In genomic region chr5:109390188-109390587, GRCh38 we compare ENCODE assay signal across 16 cellular contexts. TPM values are rescaled to one million over a fixed set of nuclear protein-coding genes. Genes with fewer than 3 reads are reported as not detected.
DNase-seq lines count a peak whose midpoint lies in the region; ATAC-seq and TF ChIP-seq lines count a peak whose summit lies in the region.
"Had no signal": no experiment of that assay in that cellular context is flagged by ENCODE, and none has a peak within 500 bp of the region (broad histone marks: within the 10 kb centered on the region; RNA-seq: fewer than 3 reads in every experiment).

No MANE protein-coding gene starts in this region.

- DNase-seq in CD4-positive, CD25-positive, alpha-beta regulatory T cell: no peak
- DNase-seq in CD8-positive, alpha-beta T cell: no peak
- no peak for DNase-seq in T-helper 17 cell
- no peak for DNase-seq in memory B cell (ENCODE audit: low spot score in 2 of 2)
- no peak for DNase-seq in H9
- no peak for DNase-seq in GM13977 (ENCODE audit: low spot score)
- DNase-seq: C1 segment of cervical spinal cord; CD8-positive, alpha-beta memory T cell; DMS 273 treated with DMSO at 0.1 percent for 48 hours; DMS79; EL; GDM1; GOT3; HCEC 1CT had no signal

- H2BK20ac ChIP-seq in H9 (ENCODE audit: low read depth, low read length, poor library complexity, severe bottlenecking): no peak overlapping the region

- H3K4me3 Mint-ChIP-seq in CD4-positive, CD25-positive, alpha-beta regulatory T cell: peak overlapping the region in 1 of 4 donors; percentile 21
- peak overlapping the region; percentile 36 for H3K4me3 Mint-ChIP-seq in CD8-positive, alpha-beta T cell
- no peak overlapping the region for H3K4me3 Mint-ChIP-seq in T-helper 17 cell
- no peak overlapping the region for H3K4me3 Mint-ChIP-seq in memory B cell
- H3K4me3 Mint-ChIP-seq in H9: no peak overlapping the region

- no peak overlapping the region for H4K91ac ChIP-seq in H9 (ENCODE audit: insufficient read length, low read depth, low read length)

- H3K56ac ChIP-seq in H9 (ENCODE audit: insufficient read length, low read depth, low read length): no peak overlapping the region

- no peak overlapping the region for H3K27ac Mint-ChIP-seq in CD4-positive, CD25-positive, alpha-beta regulatory T cell
- no peak overlapping the region for H3K27ac Mint-ChIP-seq in CD8-positive, alpha-beta T cell
- peak overlapping the region; percentile 0 for H3K27ac Mint-ChIP-seq in T-helper 17 cell
- peak overlapping the region; percentile 39 for H3K27ac Mint-ChIP-seq in memory B cell
- no peak overlapping the region for H3K27ac Mint-ChIP-seq in H9

- no peak overlapping the region for H2BK120ac ChIP-seq in H9 (ENCODE audit: low read depth, low read length, poor library complexity, severe bottlenecking)

- no peaks in the 10 kb centered on the region for H3K9me3 ChIP-seq in CD4-positive, CD25-positive, alpha-beta regulatory T cell (ENCODE audit: control insufficient read depth in 2 of 2, low read length in 2 of 2)
- no peaks in the 10 kb centered on the region for H3K9me3 ChIP-seq in CD8-positive, alpha-beta T cell (ENCODE audit: low read length)
- no peaks in the 10 kb centered on the region for H3K9me3 ChIP-seq in T-helper 17 cell (ENCODE audit: control insufficient read depth, low read length, poor library complexity, severe bottlenecking)
- H3K9me3 ChIP-seq in H9 (ENCODE audit: control insufficient read depth, low read depth, low read length): no peaks in the 10 kb centered on the region

- H2BK15ac ChIP-seq in H9 (ENCODE audit: low read depth, low read length): no peak overlapping the region

- H3K36me3 ChIP-seq in CD4-positive, CD25-positive, alpha-beta regulatory T cell (ENCODE audit: control insufficient read depth, insufficient read depth, low read length): peaks cover 3% of the 10 kb centered on the region
- H3K36me3 ChIP-seq in CD8-positive, alpha-beta T cell (ENCODE audit: insufficient read depth, low read length): no peaks in the 10 kb centered on the region

- no peaks in the 10 kb centered on the region for H3K9me3 Mint-ChIP-seq in CD4-positive, CD25-positive, alpha-beta regulatory T cell
- H3K9me3 Mint-ChIP-seq in CD8-positive, alpha-beta T cell: no peaks in the 10 kb centered on the region
- no peaks in the 10 kb centered on the region for H3K9me3 Mint-ChIP-seq in memory B cell
- H3K9me3 Mint-ChIP-seq in H9: no peaks in the 10 kb centered on the region

- H2AFZ ChIP-seq in H9 (ENCODE audit: low read length): no peak overlapping the region

- H3K4me2 ChIP-seq in H9 (ENCODE audit: insufficient read depth, insufficient read length, low read length): no peak overlapping the region

- peaks cover 78 to 99% (median 86%) of the 10 kb centered on the region in 4 donors for H3K4me1 Mint-ChIP-seq in CD4-positive, CD25-positive, alpha-beta regulatory T cell
- peaks cover 91% of the 10 kb centered on the region for H3K4me1 Mint-ChIP-seq in CD8-positive, alpha-beta T cell (ENCODE audit: low read depth)
- H3K4me1 Mint-ChIP-seq in T-helper 17 cell (peaks cover 55% of the 10 kb centered on the region), memory B cell (peaks cover 33% of the 10 kb centered on the region), H9 (peaks cover 3 to 8% of the 10 kb centered on the region in 2 experiments; a peak in 2 of 4 replicates)

- H3K4me1 ChIP-seq in CD4-positive, CD25-positive, alpha-beta regulatory T cell (ENCODE audit: control insufficient read depth, insufficient read depth, low read length, poor library complexity, severe bottlenecking): peaks cover 18% of the 10 kb centered on the region
- peaks cover 41% of the 10 kb centered on the region for H3K4me1 ChIP-seq in CD8-positive, alpha-beta T cell (ENCODE audit: insufficient read depth, low read length)
- H3K4me1 ChIP-seq in H9 (ENCODE audit: insufficient read depth, low read length): no peaks in the 10 kb centered on the region

- H4K8ac ChIP-seq in H9 (replicated peaks; ENCODE audit: insufficient read length, low read depth, low read length): no peak overlapping the region

- no peaks in the 10 kb centered on the region for H3K23me2 ChIP-seq in H9 (ENCODE audit: insufficient read length, low read depth, low read length, poor library complexity, severe bottlenecking)

- H3K14ac ChIP-seq in H9 (ENCODE audit: insufficient read depth, low read length): no peak overlapping the region

- no peak overlapping the region for H3K18ac ChIP-seq in H9 (ENCODE audit: insufficient read length, low read depth, low read length)

- no peaks in the 10 kb centered on the region for H3K27me3 Mint-ChIP-seq in CD4-positive, CD25-positive, alpha-beta regulatory T cell
- H3K27me3 Mint-ChIP-seq in CD8-positive, alpha-beta T cell (ENCODE audit: low read depth): no peaks in the 10 kb centered on the region
- no peaks in the 10 kb centered on the region for H3K27me3 Mint-ChIP-seq in T-helper 17 cell
- no peaks in the 10 kb centered on the region for H3K27me3 Mint-ChIP-seq in memory B cell
- no peaks in the 10 kb centered on the region for H3K27me3 Mint-ChIP-seq in H9 (ENCODE audit: low read depth)
- H3K27me3 Mint-ChIP-seq: CD8-positive, alpha-beta memory T cell had no signal

- CTCF ChIA-PET in CD8-positive, alpha-beta T cell (lab: Charles Lee): no interaction called here

- H3K36me3 Mint-ChIP-seq in CD4-positive, CD25-positive, alpha-beta regulatory T cell: peaks cover 23% of the 10 kb centered on the region
- peaks cover 28% of the 10 kb centered on the region for H3K36me3 Mint-ChIP-seq in CD8-positive, alpha-beta T cell
- H3K36me3 Mint-ChIP-seq in T-helper 17 cell (ENCODE audit: low read depth): no peaks in the 10 kb centered on the region
- H3K36me3 Mint-ChIP-seq in memory B cell: peaks cover 15% of the 10 kb centered on the region
- no peaks in the 10 kb centered on the region; a peak in 2 of 7 replicates for H3K36me3 Mint-ChIP-seq in H9 (ENCODE audit: insufficient read depth in 1 of 3, low read depth in 3 of 3)

- H3T11ph ChIP-seq in H9 (ENCODE audit: low read length): no peak overlapping the region

- no peak overlapping the region for H3K4ac ChIP-seq in H9 (ENCODE audit: low read depth, low read length)

- H3K23ac ChIP-seq in H9 (ENCODE audit: insufficient read length, low read depth, low read length): no peak overlapping the region

- peaks cover 12% of the 10 kb centered on the region for H3K79me1 ChIP-seq in H9 (ENCODE audit: insufficient read depth, low read depth, low read length, poor library complexity, severe bottlenecking)

- H3K79me2 ChIP-seq in H9 (ENCODE audit: insufficient read depth, low read length): peaks cover 15% of the 10 kb centered on the region; the same call in 1 of the 2 replicates

- H2BK5ac ChIP-seq in H9 (ENCODE audit: insufficient read length, low read length): no peak overlapping the region

- H3K4me3 ChIP-seq in CD4-positive, CD25-positive, alpha-beta regulatory T cell (ENCODE audit: low read depth, low read length): peak overlapping the region; percentile 14
- H3K4me3 ChIP-seq in CD8-positive, alpha-beta T cell (ENCODE audit: low read depth, low read length): no peak overlapping the region
- H3K4me3 ChIP-seq: GM12878 had no signal

- H3K9ac ChIP-seq in H9 (ENCODE audit: extremely low read depth, insufficient read length, low read length): no peak overlapping the region

- no peak overlapping the region for H2BK12ac ChIP-seq in H9 (ENCODE audit: insufficient read length, low read depth, low read length)

- no peak overlapping the region for H3K27ac ChIP-seq in CD4-positive, CD25-positive, alpha-beta regulatory T cell (ENCODE audit: insufficient read depth, low read length, poor library complexity, severe bottlenecking)
- H3K27ac ChIP-seq in CD8-positive, alpha-beta T cell (ENCODE audit: low read depth, low read length): no peak overlapping the region
- no peak overlapping the region for H3K27ac ChIP-seq in H9 (ENCODE audit: insufficient read length, low read depth, low read length)

- intact Hi-C loops in CD8-positive, alpha-beta T cell (cut with DNase I, micrococcal nuclease): loop anchor here in 1 of 2 experiments (1.0 to 2.0 kb wide), 2 partner anchors 9 to 13 kb away; no protein-coding TSS in a partner anchor

- no peak for TF ChIP-seq CTCF in CD8-positive, alpha-beta T cell (IDR thresholded peaks at IDR 0.05)
- TF ChIP-seq CTCF in H9 (conservative IDR thresholded peaks at IDR 0.05) (no peak), GM13977 (IDR thresholded peaks at IDR 0.05; ENCODE audit: extremely low read depth, insufficient read depth, missing control alignments) (no peak)

- ATAC-seq in CD4-positive, CD25-positive, alpha-beta regulatory T cell (ENCODE audit: low read depth in 2 of 2): no peak
- ATAC-seq in CD8-positive, alpha-beta T cell: no peak
- no peak for ATAC-seq in T-helper 17 cell
- no peak for ATAC-seq in memory B cell (ENCODE audit: low read depth)
- no peak for ATAC-seq in GM21825 (IDR thresholded peaks at IDR 0.05; ENCODE audit: unreplicated experiment)
- ATAC-seq: GM12878 had no signal

- POLR2A ChIA-PET in CD8-positive, alpha-beta T cell (lab: Charles Lee): no interaction called here

- H2AK5ac ChIP-seq in H9 (ENCODE audit: insufficient read length, low read length): no peak overlapping the region

- H4K5ac ChIP-seq in H9 (ENCODE audit: insufficient read length, low read depth, low read length): no peak overlapping the region

- no peaks in the 10 kb centered on the region for H3K27me3 ChIP-seq in CD4-positive, CD25-positive, alpha-beta regulatory T cell (ENCODE audit: control insufficient read depth, insufficient read depth, low read length)
- H3K27me3 ChIP-seq in CD8-positive, alpha-beta T cell (ENCODE audit: insufficient read depth, low read length): no peaks in the 10 kb centered on the region
- H3K27me3 ChIP-seq in H9 (ENCODE audit: insufficient read depth, low read length): no peaks in the 10 kb centered on the region

- H4K20me1 ChIP-seq in H9 (ENCODE audit: control insufficient read depth, insufficient read depth, insufficient read length): no peaks in the 10 kb centered on the region

- in situ Hi-C loops in GM13977 (cut with MboI; ENCODE audit: low pct_unique_long_range_greater_than_20kb, low sequenced_read_pairs, unreplicated experiment): no loop called here

RNA-seq across cellular contexts. Expression of gene PJA2, which starts 19.6 kb away (rescaled TPM):
- total RNA-seq in CD4-positive, CD25-positive, alpha-beta regulatory T cell: 73.7 TPM
- 10 to 100 TPM; 56.5 to 65.7 (median 60.6) TPM for polyA plus RNA-seq in CD4-positive, CD25-positive, alpha-beta regulatory T cell
- 10 to 100 TPM; 89.3 to 94.4 TPM for total RNA-seq in CD8-positive, alpha-beta T cell
- total RNA-seq in T-helper 17 cell: 10 to 100 TPM; 63.9 to 68.0 TPM
- 41.5 and 41.9 TPM in 2 replicates for total RNA-seq in H9 (2021)

Comparison
In these comparisons a context has a peak if more than half of its experiments do, and no peak if none do; other contexts are left out.
1. H3K27ac Mint-ChIP-seq: peak in T-helper 17 cell (single experiment) and memory B cell (single experiment); none in CD4-positive, CD25-positive, alpha-beta regulatory T cell (0 of 3), CD8-positive, alpha-beta T cell (single experiment) and H9 (0 of 3).